Comparison of ENCODE assay signal across 8 cellular contexts in the genomic region with DNA sequence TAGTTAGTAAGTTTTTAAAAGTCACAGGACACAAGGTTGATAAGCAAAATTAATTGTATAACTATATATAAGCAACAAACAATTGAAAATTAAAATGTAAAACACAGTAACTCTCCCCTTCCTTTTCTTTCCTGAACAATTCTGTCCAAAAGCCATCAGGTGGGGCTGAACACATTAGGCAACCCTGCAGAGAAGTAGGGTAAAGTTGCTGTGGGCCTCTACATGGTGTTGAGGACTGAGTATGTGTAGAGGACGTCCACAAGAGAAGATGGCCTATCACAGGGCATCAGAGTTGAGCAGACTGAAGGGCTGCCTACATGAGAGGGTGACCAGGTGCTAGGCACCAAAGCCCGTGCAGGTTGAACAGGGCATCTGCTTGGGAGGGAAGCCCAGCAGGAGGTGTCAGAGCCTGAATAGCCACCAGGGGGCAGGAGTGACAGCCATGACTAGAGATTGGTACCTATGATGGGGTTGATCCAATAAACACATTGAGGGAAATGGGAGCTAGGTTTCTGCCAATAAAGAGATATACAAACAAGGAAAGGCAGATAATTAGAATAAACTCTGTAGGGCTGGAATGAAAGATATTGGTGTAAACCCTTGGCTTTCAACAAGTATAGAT.
A peak's percentile ranks its signal among the peaks of the same experiment; 100 is the strongest.
DNase-seq lines count a peak whose midpoint lies in the region; ATAC-seq and TF ChIP-seq lines count a peak whose summit lies in the region.

No MANE protein-coding gene starts in this region.

- intact Hi-C loops in A673 (cut with micrococcal nuclease; ENCODE audit: unreplicated experiment): no loop called here
- intact Hi-C loops in activated CD8-positive, alpha-beta T cell treated with anti-CD3 and anti-CD28 coated beads for 36 hours (cut with micrococcal nuclease): no loop called here

- H3K4me3 Mint-ChIP-seq in activated CD8-positive, alpha-beta T cell treated with anti-CD3 and anti-CD28 coated beads for 36 hours: no peak overlapping the region

- H3K27me3 Mint-ChIP-seq in activated CD8-positive, alpha-beta T cell treated with anti-CD3 and anti-CD28 coated beads for 36 hours: peaks cover 9% of the 10 kb centered on the region

- TF ChIP-seq CTCF in A673 (conservative IDR thresholded peaks at IDR 0.05; ENCODE audit: low read depth, low read length) (peak; percentile 56), fibroblast of the aortic adventitia (IDR thresholded peaks at IDR 0.05; ENCODE audit: insufficient read depth, low read length) (peak; percentile 33)
- TF ChIP-seq CTCF in activated CD8-positive, alpha-beta T cell treated with anti-CD3 and anti-CD28 coated beads for 36 hours (IDR thresholded peaks at IDR 0.05): peak; percentile 65

- H3K27ac ChIP-seq in A673 (ENCODE audit: low read depth, low read length, poor library complexity, severe bottlenecking): no peak overlapping the region

- CTCF ChIA-PET in A673 (lab: Charles Lee): no interaction called here
- CTCF ChIA-PET in activated CD8-positive, alpha-beta T cell treated with anti-CD3 and anti-CD28 coated beads for 36 hours (lab: Charles Lee): interaction anchor here (0.6 to 1.3 kb wide), 7 partner anchors 8 to 31 kb away, joined by 3 to 5 read pairs (median 3); no protein-coding TSS in a partner anchor

- POLR2A ChIA-PET in A673 (lab: Charles Lee; ENCODE audit: low non-redundant PET): no interaction called here
- POLR2A ChIA-PET in activated CD8-positive, alpha-beta T cell treated with anti-CD3 and anti-CD28 coated beads for 36 hours (lab: Charles Lee): no interaction called here

- TF ChIP-seq POLR2A in GM18505 (IDR thresholded peaks at IDR 0.05; ENCODE audit: borderline replicate concordance, extremely low read depth, insufficient read depth, insufficient read length): no peak

- no peaks in the 10 kb centered on the region for H3K4me1 Mint-ChIP-seq in activated CD8-positive, alpha-beta T cell treated with anti-CD3 and anti-CD28 coated beads for 36 hours (ENCODE audit: low read depth)

- H3K36me3 ChIP-seq in A673 (ENCODE audit: insufficient read depth, low read length, poor library complexity, severe bottlenecking): no peaks in the 10 kb centered on the region

- H3K4me3 ChIP-seq in A673 (ENCODE audit: low read depth, low read length, poor library complexity, severe bottlenecking): no peak overlapping the region
- no peak overlapping the region for H3K4me3 ChIP-seq in fibroblast of the aortic adventitia (ENCODE audit: low read depth, low read length)

- H3K27ac Mint-ChIP-seq in activated CD8-positive, alpha-beta T cell treated with anti-CD3 and anti-CD28 coated beads for 36 hours: no peak overlapping the region

- H3K27me3 ChIP-seq in A673 (replicated peaks; ENCODE audit: insufficient read depth, low read depth, low read length, poor library complexity): no peaks in the 10 kb centered on the region

- no peaks in the 10 kb centered on the region for H3K36me3 Mint-ChIP-seq in activated CD8-positive, alpha-beta T cell treated with anti-CD3 and anti-CD28 coated beads for 36 hours (ENCODE audit: low read depth)

- DNase-seq in A673 (ENCODE audit: low spot score) (peak; percentile 31), NCI-H1930 (lab: John Stamatoyannopoulos, UW) (peak; percentile 2 to 3), fibroblast of the aortic adventitia (ENCODE audit: low read depth) (peak; percentile 7), mesenteric fat pad (ENCODE audit: low spot score) (no peak), DMS79 (lab: John Stamatoyannopoulos, UW) (no peak)
- peak; percentile 76 for DNase-seq in activated CD8-positive, alpha-beta T cell treated with anti-CD3 and anti-CD28 coated beads for 36 hours
- peak; percentile 54 to 61 for DNase-seq in stimulated activated CD4-positive, alpha-beta T cell treated with anti-CD3 and anti-CD28 coated beads, Interleukin-2, amount 100 ng/mL, for 48 hours

- H3K9me3 ChIP-seq in A673 (ENCODE audit: low read depth, low read length, poor library complexity, severe bottlenecking): peaks cover 11% of the 10 kb centered on the region

- no peaks in the 10 kb centered on the region for H3K9me3 Mint-ChIP-seq in activated CD8-positive, alpha-beta T cell treated with anti-CD3 and anti-CD28 coated beads for 36 hours

- ATAC-seq in GM18505 (IDR thresholded peaks at IDR 0.05; ENCODE audit: unreplicated experiment): peak; percentile 62
- ATAC-seq in activated CD8-positive, alpha-beta T cell treated with anti-CD3 and anti-CD28 coated beads for 36 hours: no peak

- BruUV-seq in A673 (replicated peaks; lab: Mats Ljungman, UMichigan): no TSS peak

- H3K4me1 ChIP-seq in A673 (ENCODE audit: insufficient read depth, low read length, poor library complexity, severe bottlenecking): no peaks in the 10 kb centered on the region

Comparison
In these comparisons a context has a peak if more than half of its experiments do, and no peak if none do; other contexts are left out.
1. DNase-seq: peak in A673 (single experiment), NCI-H1930 (2 of 2), activated CD8-positive, alpha-beta T cell treated with anti-CD3 and anti-CD28 coated beads for 36 hours (single experiment), fibroblast of the aortic adventitia (single experiment) and stimulated activated CD4-positive, alpha-beta T cell treated with anti-CD3 and anti-CD28 coated beads, Interleukin-2, amount 100 ng/mL, for 48 hours (2 of 2); none in mesenteric fat pad (single experiment) and DMS79 (single experiment).
2. Peak in every context shown above with its lines, with median percentiles within 50 percentile points of each other: CTCF ChIP-seq.